1 cellular context compared by ENCODE assay signal in genomic region chr3:14548321-14548729, GRCh38.
TF ChIP-seq lines count a peak whose summit lies in the region.

No MANE protein-coding gene starts in this region.

TF ChIP-seq in K562, 482 proteins besides CTCF, POLR2A, EP300 and RAD21 (continued from another document):
- TF ChIP-seq, protein P1, sequence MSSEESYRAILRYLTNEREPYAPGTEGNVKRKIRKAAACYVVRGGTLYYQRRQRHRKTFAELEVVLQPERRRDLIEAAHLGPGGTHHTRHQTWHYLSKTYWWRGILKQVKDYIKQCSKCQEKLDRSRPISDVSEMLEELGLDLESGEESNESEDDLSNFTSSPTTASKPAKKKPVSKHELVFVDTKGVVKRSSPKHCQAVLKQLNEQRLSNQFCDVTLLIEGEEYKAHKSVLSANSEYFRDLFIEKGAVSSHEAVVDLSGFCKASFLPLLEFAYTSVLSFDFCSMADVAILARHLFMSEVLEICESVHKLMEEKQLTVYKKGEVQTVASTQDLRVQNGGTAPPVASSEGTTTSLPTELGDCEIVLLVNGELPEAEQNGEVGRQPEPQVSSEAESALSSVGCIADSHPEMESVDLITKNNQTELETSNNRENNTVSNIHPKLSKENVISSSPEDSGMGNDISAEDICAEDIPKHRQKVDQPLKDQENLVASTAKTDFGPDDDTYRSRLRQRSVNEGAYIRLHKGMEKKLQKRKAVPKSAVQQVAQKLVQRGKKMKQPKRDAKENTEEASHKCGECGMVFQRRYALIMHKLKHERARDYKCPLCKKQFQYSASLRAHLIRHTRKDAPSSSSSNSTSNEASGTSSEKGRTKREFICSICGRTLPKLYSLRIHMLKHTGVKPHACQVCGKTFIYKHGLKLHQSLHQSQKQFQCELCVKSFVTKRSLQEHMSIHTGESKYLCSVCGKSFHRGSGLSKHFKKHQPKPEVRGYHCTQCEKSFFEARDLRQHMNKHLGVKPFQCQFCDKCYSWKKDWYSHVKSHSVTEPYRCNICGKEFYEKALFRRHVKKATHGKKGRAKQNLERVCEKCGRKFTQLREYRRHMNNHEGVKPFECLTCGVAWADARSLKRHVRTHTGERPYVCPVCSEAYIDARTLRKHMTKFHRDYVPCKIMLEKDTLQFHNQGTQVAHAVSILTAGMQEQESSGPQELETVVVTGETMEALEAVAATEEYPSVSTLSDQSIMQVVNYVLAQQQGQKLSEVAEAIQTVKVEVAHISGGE (CRISPR knock-in tag; IDR thresholded peaks at IDR 0.05) = no peak
- TF ChIP-seq ZNF12 (CRISPR knock-in tag; IDR thresholded peaks at IDR 0.05) (no peak), CC2D1A (IDR thresholded peaks at IDR 0.05) (0 out of 2 replicates have a peak, but pooled peaks have one; percentile 33), USF2 (CRISPR knock-in tag; IDR thresholded peaks at IDR 0.05) (no peak), ZNF23 (CRISPR knock-in tag; IDR thresholded peaks at IDR 0.05) (no peak), ZKSCAN3 (CRISPR knock-in tag; IDR thresholded peaks at IDR 0.05) (no peak), ZNF277 (CRISPR knock-in tag; IDR thresholded peaks at IDR 0.05; ENCODE audit: borderline replicate concordance) (no peak), MAX (CRISPR knock-in tag; IDR thresholded peaks at IDR 0.05) (0 out of 2 replicates have a peak, but pooled peaks have one; percentile 25), TFAP4 (CRISPR knock-in tag; IDR thresholded peaks at IDR 0.05; ENCODE audit: borderline replicate concordance) (peak; percentile 56; the same call in 1 of the 2 replicates), FOXA3 (CRISPR knock-in tag; conservative IDR thresholded peaks at IDR 0.05 in 1 of 2, IDR thresholded peaks at IDR 0.05 in 1 of 2) (0 out of 4 replicates have a peak, but pooled peaks of 1 of the 2 experiments have one; percentile 43), NFYB (IDR thresholded peaks at IDR 0.05; ENCODE audit: extremely low read depth, insufficient read length) (no peak), HCFC1 (IDR thresholded peaks at IDR 0.05; ENCODE audit: low read depth, low read length) (no peak)
- TF ChIP-seq, protein P2, sequence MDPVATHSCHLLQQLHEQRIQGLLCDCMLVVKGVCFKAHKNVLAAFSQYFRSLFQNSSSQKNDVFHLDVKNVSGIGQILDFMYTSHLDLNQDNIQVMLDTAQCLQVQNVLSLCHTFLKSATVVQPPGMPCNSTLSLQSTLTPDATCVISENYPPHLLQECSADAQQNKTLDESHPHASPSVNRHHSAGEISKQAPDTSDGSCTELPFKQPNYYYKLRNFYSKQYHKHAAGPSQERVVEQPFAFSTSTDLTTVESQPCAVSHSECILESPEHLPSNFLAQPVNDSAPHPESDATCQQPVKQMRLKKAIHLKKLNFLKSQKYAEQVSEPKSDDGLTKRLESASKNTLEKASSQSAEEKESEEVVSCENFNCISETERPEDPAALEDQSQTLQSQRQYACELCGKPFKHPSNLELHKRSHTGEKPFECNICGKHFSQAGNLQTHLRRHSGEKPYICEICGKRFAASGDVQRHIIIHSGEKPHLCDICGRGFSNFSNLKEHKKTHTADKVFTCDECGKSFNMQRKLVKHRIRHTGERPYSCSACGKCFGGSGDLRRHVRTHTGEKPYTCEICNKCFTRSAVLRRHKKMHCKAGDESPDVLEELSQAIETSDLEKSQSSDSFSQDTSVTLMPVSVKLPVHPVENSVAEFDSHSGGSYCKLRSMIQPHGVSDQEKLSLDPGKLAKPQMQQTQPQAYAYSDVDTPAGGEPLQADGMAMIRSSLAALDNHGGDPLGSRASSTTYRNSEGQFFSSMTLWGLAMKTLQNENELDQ (CRISPR knock-in tag; IDR thresholded peaks at IDR 0.05; ENCODE audit: borderline replicate concordance) = no peak
